Comparison of ENCODE assay signal across 1 cellular context in the genomic region with DNA sequence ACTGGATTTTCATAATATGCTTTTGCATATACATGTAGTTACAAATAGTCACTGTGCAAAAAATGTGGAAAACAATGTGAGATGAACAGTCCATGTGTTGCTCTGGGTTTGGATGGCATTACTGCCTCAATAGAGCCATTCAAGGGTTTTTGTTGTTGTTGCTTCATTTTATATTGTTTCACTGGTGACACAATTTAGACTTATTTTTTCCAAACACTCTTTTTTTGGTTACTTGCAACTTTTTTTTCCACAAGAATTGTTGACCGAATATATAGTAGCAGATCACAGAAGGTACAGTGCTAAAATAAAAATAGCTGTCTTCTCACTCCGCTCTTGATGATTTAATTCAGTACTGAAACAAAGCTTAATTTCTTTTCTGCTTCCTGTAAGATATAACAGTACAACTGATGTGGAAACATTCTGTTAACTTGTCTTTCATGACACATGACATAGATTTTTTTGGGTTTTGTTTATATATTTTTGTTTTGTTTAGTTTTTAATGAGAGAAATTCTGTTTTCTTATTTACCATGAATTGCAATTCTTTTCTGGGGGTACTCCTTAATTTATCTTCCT.
TF ChIP-seq lines count a peak whose summit lies in the region.

No MANE protein-coding gene starts in this region.

TF ChIP-seq in GM23338, 12 proteins besides CTCF, POLR2A, EP300 and RAD21 (continued from another document):
- TF ChIP-seq ZNF462 (CRISPR knock-in tag; IDR thresholded peaks at IDR 0.05) = no peak
- no peak for TF ChIP-seq CREB1 (CRISPR knock-in tag; IDR thresholded peaks at IDR 0.05; ENCODE audit: low read depth)
- TF ChIP-seq REST (IDR thresholded peaks at IDR 0.05; ENCODE audit: unreplicated experiment) = no peak
- no peak for TF ChIP-seq ZNF331 (CRISPR knock-in tag; IDR thresholded peaks at IDR 0.05; ENCODE audit: low read depth)
- no peak for TF ChIP-seq POLR2AphosphoS5 (IDR thresholded peaks at IDR 0.05; ENCODE audit: low read depth)
- no peak for TF ChIP-seq JUNB (IDR thresholded peaks at IDR 0.05; ENCODE audit: unreplicated experiment)
